In genomic region chr10:33008499-33009243, GRCh38 we compare ENCODE assay signal across 8 cellular contexts. TPM values are rescaled to one million over a fixed set of nuclear protein-coding genes. Genes with fewer than 3 reads are reported as not detected.
DNase-seq lines count a peak whose midpoint lies in the region; ATAC-seq and TF ChIP-seq lines count a peak whose summit lies in the region.

No MANE protein-coding gene starts in this region.

- H3K9me3 Mint-ChIP-seq in activated B cell treated with CpG ODN at 0.5 μM for 24 hours, result no peaks in the 10 kb centered on the region

- peak; percentile 85 for TF ChIP-seq CTCF in activated B cell treated with CpG ODN at 0.5 μM for 24 hours (IDR thresholded peaks at IDR 0.05)

- intact Hi-C loops in activated B cell treated with CpG ODN at 0.5 μM for 24 hours (cut with micrococcal nuclease), result loop anchor here (1.0 to 5.0 kb wide), 10 partner anchors 70 to 1172 kb away; partner anchors contain the start of genes CCDC7 and KIF5B

- peak; percentile 43 for ATAC-seq in HG02759 (IDR thresholded peaks at IDR 0.05; ENCODE audit: unreplicated experiment)
- ATAC-seq in activated B cell treated with CpG ODN at 0.5 μM for 24 hours (ENCODE audit: low read depth), result peak; percentile 33

- CTCF ChIA-PET in activated B cell treated with CpG ODN at 0.5 μM for 24 hours (lab: Charles Lee), result interaction anchor here (0.6 to 3.5 kb wide), 34 partner anchors 11 to 1630 kb away, joined by 3 to 34 read pairs (median 5); partner anchors contain the start of gene CCDC7

- POLR2A ChIA-PET in activated B cell treated with CpG ODN at 0.5 μM for 24 hours (lab: Charles Lee), result interaction anchor here (0.6 to 1.2 kb wide), 3 partner anchors 145 to 563 kb away, joined by 3 read pairs; partner anchors contain the start of gene CCDC7

- H3K27me3 Mint-ChIP-seq in activated B cell treated with CpG ODN at 0.5 μM for 24 hours, result peaks cover 6% of the 10 kb centered on the region

- peak overlapping the region; percentile 67 for H3K4me3 Mint-ChIP-seq in activated B cell treated with CpG ODN at 0.5 μM for 24 hours

- no peaks in the 10 kb centered on the region for H3K36me3 Mint-ChIP-seq in activated B cell treated with CpG ODN at 0.5 μM for 24 hours (ENCODE audit: low read depth)

- no peak overlapping the region for H3K27ac Mint-ChIP-seq in activated B cell treated with CpG ODN at 0.5 μM for 24 hours

- DNase-seq in ELF-1 (ENCODE audit: low read depth, low spot score) (peak; percentile 55), NCI-H2171 treated with DMSO at 0.1 percent for 48 hours (lab: John Stamatoyannopoulos, UW) (peak; percentile 48), activated B cell treated with CpG ODN at 0.5 μM for 24 hours (no peak), left kidney (ENCODE audit: low read depth, low spot score) (peak; percentile 84), NCI-H524 treated with DMSO at 0.1 percent for 48 hours (lab: John Stamatoyannopoulos, UW) (no peak)
- peak; percentile 65 for DNase-seq in central memory CD4-positive, alpha-beta T cell
- peak; percentile 45 to 55 for DNase-seq in stimulated activated CD4-positive, alpha-beta T cell treated with anti-CD3 and anti-CD28 coated beads, Interleukin-4, amount 100 ng/mL, for 4 hours

- peaks cover 41% of the 10 kb centered on the region for H3K4me1 Mint-ChIP-seq in activated B cell treated with CpG ODN at 0.5 μM for 24 hours

RNA-seq across cellular contexts. Expression of gene ITGB1, which starts 50.6 kb away (rescaled TPM):
- total RNA-seq in activated B cell treated with CpG ODN at 0.5 μM for 24 hours, result 80.3 and 87.4 TPM in 2 replicates

Comparison
In these comparisons a context has a peak if more than half of its experiments do, and no peak if none do; other contexts are left out.
1. DNase-seq: peak in ELF-1 (single experiment), NCI-H2171 treated with DMSO at 0.1 percent for 48 hours (single experiment), central memory CD4-positive, alpha-beta T cell (single experiment), left kidney (single experiment) and stimulated activated CD4-positive, alpha-beta T cell treated with anti-CD3 and anti-CD28 coated beads, Interleukin-4, amount 100 ng/mL, for 4 hours (2 of 2); none in activated B cell treated with CpG ODN at 0.5 μM for 24 hours (single experiment) and NCI-H524 treated with DMSO at 0.1 percent for 48 hours (single experiment).